9 cellular contexts compared by ENCODE assay signal in the genomic region with DNA sequence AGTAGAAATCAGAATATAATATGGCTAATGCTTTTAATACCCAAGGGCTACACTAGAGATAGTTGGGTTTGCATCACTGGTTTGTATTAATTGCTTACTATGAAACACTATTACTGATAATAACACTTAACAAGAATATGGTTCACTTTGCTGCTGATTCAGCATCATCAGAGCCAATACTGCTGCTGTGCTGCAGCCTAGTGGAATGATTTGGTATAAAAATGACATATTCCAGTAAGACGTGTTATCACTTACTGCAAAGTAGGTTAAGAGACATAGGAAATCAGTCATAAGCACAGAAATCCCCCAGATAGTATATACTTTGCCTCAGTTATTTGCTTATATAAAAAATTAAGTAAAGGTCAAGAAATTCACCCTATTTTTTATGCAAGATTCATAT. TPM values are rescaled to one million over a fixed set of nuclear protein-coding genes. Genes with fewer than 3 reads are reported as not detected.
A peak's percentile ranks its signal among the peaks of the same experiment; 100 is the strongest.
DNase-seq lines count a peak whose midpoint lies in the region; ATAC-seq, FAIRE-seq and TF ChIP-seq lines count a peak whose summit lies in the region.
"Had no signal": no experiment of that assay in that cellular context is flagged by ENCODE, and none has a peak within 500 bp of the region (broad histone marks: within the 10 kb centered on the region; RNA-seq: fewer than 3 reads in every experiment).

No MANE protein-coding gene starts in this region.

- no peaks in the 10 kb centered on the region for H4K20me1 ChIP-seq in hepatocyte (ENCODE audit: insufficient read depth, poor library complexity, severe bottlenecking)

- H3K36me3 ChIP-seq in RWPE2 (ENCODE audit: low read depth): no peaks in the 10 kb centered on the region
- no peaks in the 10 kb centered on the region for H3K36me3 ChIP-seq in hepatocyte (replicated peaks; ENCODE audit: insufficient read depth, low read depth)

- H3K4me2 ChIP-seq in hepatocyte: peak overlapping the region; percentile 84

- TF ChIP-seq CTCF in RWPE2 (IDR thresholded peaks at IDR 0.05; ENCODE audit: poor library complexity, severe bottlenecking) (peak; percentile 87), hepatocyte (IDR thresholded peaks at IDR 0.05; ENCODE audit: poor library complexity) (peak; percentile 56)

- no peak overlapping the region for H3K4me3 ChIP-seq in RWPE2 (ENCODE audit: severe bottlenecking)
- no peak overlapping the region for H3K4me3 ChIP-seq in hepatocyte

- WGBS in hepatocyte (ENCODE audit: low lambda C conversion rate, missing lambda C conversion rate): 23% methylated on average over 1 of the region's 1 CpG

- peak; percentile 58 for ATAC-seq in HG03060 (IDR thresholded peaks at IDR 0.05; ENCODE audit: low read depth, unreplicated experiment)
- ATAC-seq in RWPE2 (ENCODE audit: low read depth): peak; percentile 71
- ATAC-seq in GM21528 (IDR thresholded peaks at IDR 0.05; ENCODE audit: low FRiP score, unreplicated experiment): no peak
- no peak for ATAC-seq in HG02588 (IDR thresholded peaks at IDR 0.05; ENCODE audit: unreplicated experiment)
- ATAC-seq: HCT116 had no signal

- no peaks in the 10 kb centered on the region for H3K79me2 ChIP-seq in hepatocyte

- no peak overlapping the region for H3K27ac ChIP-seq in RWPE2 (ENCODE audit: poor library complexity, severe bottlenecking)
- H3K27ac ChIP-seq in hepatocyte: no peak overlapping the region

- H3K27me3 ChIP-seq in RWPE2 (ENCODE audit: insufficient read depth, poor library complexity, severe bottlenecking): peaks cover 53% of the 10 kb centered on the region
- H3K27me3 ChIP-seq in hepatocyte: no peaks in the 10 kb centered on the region

- H3K4me1 ChIP-seq in RWPE2 (ENCODE audit: insufficient read depth, poor library complexity, severe bottlenecking) (peaks cover 7% of the 10 kb centered on the region), hepatocyte (ENCODE audit: insufficient read depth) (peaks cover 6% of the 10 kb centered on the region)

- no peak for TF ChIP-seq POLR2A in GM12892 (IDR thresholded peaks at IDR 0.05; ENCODE audit: low read depth, low read length)

- H3K9me2 ChIP-seq in hepatocyte (replicated peaks; ENCODE audit: insufficient read depth): no peaks in the 10 kb centered on the region

- DNase-seq in COLO668 (lab: John Stamatoyannopoulos, UW; ENCODE audit: unreplicated experiment) (peak; percentile 31), RWPE2 (ENCODE audit: low spot score) (no peak), hepatocyte (ENCODE audit: low spot score) (peak; percentile 43), GM12892 (ENCODE audit: insufficient read length) (no peak), GDM1 (lab: John Stamatoyannopoulos, UW) (no peak)

- H3K9me3 ChIP-seq in RWPE2 (ENCODE audit: severe bottlenecking): no peaks in the 10 kb centered on the region
- no peaks in the 10 kb centered on the region for H3K9me3 ChIP-seq in hepatocyte (ENCODE audit: low read depth)

- H2AFZ ChIP-seq in hepatocyte: no peak overlapping the region

- no peak for FAIRE-seq in GM12892 (lab: Jason Lieb, UNC)

RNA-seq across cellular contexts. Expression of gene CDH10, which starts 2.8 kb away (rescaled TPM):
- 4.9 and 8.9 TPM in 2 replicates for total RNA-seq in hepatocyte
- 3.2 and 3.9 TPM in 2 replicates for polyA plus RNA-seq in hepatocyte
- polyA plus RNA-seq in GM12892 (2012; ENCODE audit: missing spikeins): not detected

Comparison
In these comparisons a context has a peak if more than half of its experiments do, and no peak if none do; other contexts are left out.
1. DNase-seq: peak in COLO668 (single experiment) and hepatocyte (single experiment); none in RWPE2 (single experiment), GM12892 (single experiment) and GDM1 (single experiment).
2. ATAC-seq: peak in HG03060 (single experiment) and RWPE2 (single experiment); none in GM21528 (single experiment) and HG02588 (single experiment).